8 cellular contexts compared by ENCODE assay signal in genomic region chr14:76919811-76920571, GRCh38.
DNase-seq lines count a peak whose midpoint lies in the region; ATAC-seq and TF ChIP-seq lines count a peak whose summit lies in the region.

No MANE protein-coding gene starts in this region.

- peaks cover 21 to 51% of the 10 kb centered on the region in 2 donors for H3K4me1 ChIP-seq in muscle layer of duodenum (ENCODE audit: control insufficient read depth in 1 of 2, insufficient read depth in 2 of 2, low read length in 2 of 2)
- peaks cover 21 to 32% of the 10 kb centered on the region in 2 donors for H3K4me1 ChIP-seq in uterus

- H3K4me3 ChIP-seq in muscle layer of duodenum (ENCODE audit: low read depth in 1 of 2, low read length in 2 of 2) (peak overlapping the region in 1 of 2 donors; percentile 49), uterus (no peak overlapping the region)

- H3K27me3 ChIP-seq in muscle layer of duodenum (ENCODE audit: low read depth, low read length) = no peaks in the 10 kb centered on the region
- H3K27me3 ChIP-seq in uterus = no peaks in the 10 kb centered on the region

- ATAC-seq in SK-N-SH treated with all-trans-retinoic acid at 6 μM for 48 hours = peak; percentile 33
- ATAC-seq in GM18517 (IDR thresholded peaks at IDR 0.05; ENCODE audit: unreplicated experiment) = no peak

- intact Hi-C loops in uterus (cut with DNase I; ENCODE audit: low total_unique reads) = no loop called here

- DNase-seq in D341Med (ENCODE audit: low spot score) (peak; percentile 81), NAMALWA (ENCODE audit: low spot score) (peak; percentile 39), epidermal melanocyte (ENCODE audit: insufficient read length, low spot score) (peak; percentile 56), uterus (peak; percentile 49 to 52), HuH-7.5 (ENCODE audit: low spot score) (no peak)

- TF ChIP-seq POLR2A in uterus (IDR thresholded peaks at IDR 0.05) = no peak

- H3K36me3 ChIP-seq in muscle layer of duodenum (ENCODE audit: control insufficient read depth in 1 of 2, insufficient read depth in 2 of 2, low read length in 2 of 2) = peaks cover 0 to 5% of the 10 kb centered on the region in 2 donors
- no peaks in the 10 kb centered on the region for H3K36me3 ChIP-seq in uterus

- H3K27ac ChIP-seq in muscle layer of duodenum (ENCODE audit: low read length) (peak overlapping the region; percentile 94), uterus (peak overlapping the region; percentile 83 to 88)

- no peak for TF ChIP-seq CTCF in uterus (IDR thresholded peaks at IDR 0.05)

- H3K9me3 ChIP-seq in muscle layer of duodenum (ENCODE audit: control insufficient read depth in 1 of 2, low read length in 2 of 2) (no peaks in the 10 kb centered on the region), uterus (no peaks in the 10 kb centered on the region)

TF ChIP-seq in SK-N-SH treated with all-trans-retinoic acid at 6 μM for 48 hours, 23 proteins besides CTCF, POLR2A, EP300 and RAD21:
- TF ChIP-seq PPARA (CRISPR knock-in tag; IDR thresholded peaks at IDR 0.05; ENCODE audit: borderline replicate concordance) (no peak), SNAI2 (CRISPR knock-in tag; IDR thresholded peaks at IDR 0.05) (peak; percentile 71; the same call in 1 of the 2 replicates)
